8 cellular contexts compared by ENCODE assay signal in genomic region chr1:113809651-113810602, GRCh38. TPM values are rescaled to one million over a fixed set of nuclear protein-coding genes. Genes with fewer than 3 reads are reported as not detected.
A peak's percentile ranks its signal among the peaks of the same experiment; 100 is the strongest.
DNase-seq lines count a peak whose midpoint lies in the region; ATAC-seq and TF ChIP-seq lines count a peak whose summit lies in the region.

No MANE protein-coding gene starts in this region.

- H3K4me1 Mint-ChIP-seq in Caco-2 (ENCODE audit: low read depth, unreplicated experiment) (no peaks in the 10 kb centered on the region), chondrocyte (ENCODE audit: low read depth) (peaks cover 39% of the 10 kb centered on the region), nephron progenitor cell (peaks cover 30% of the 10 kb centered on the region)

- intact Hi-C loops in Caco-2 (cut with micrococcal nuclease; ENCODE audit: unreplicated experiment): no loop called here

- H3K36me3 ChIP-seq in Caco-2 (ENCODE audit: control insufficient read depth, insufficient read depth, low read length): no peaks in the 10 kb centered on the region

- peaks cover 13% of the 10 kb centered on the region for H3K4me1 ChIP-seq in Caco-2

- ATAC-seq in GM21423 (IDR thresholded peaks at IDR 0.05; ENCODE audit: unreplicated experiment): no peak

- peak overlapping the region; percentile 82 for H3K4me3 ChIP-seq in Caco-2 (ENCODE audit: low read depth, low read length)
- peak overlapping the region; percentile 97 for H3K4me3 ChIP-seq in LNCaP clone FGC (ENCODE audit: low read depth, low read length)

- H3K4me3 Mint-ChIP-seq in Caco-2 (ENCODE audit: unreplicated experiment) (peak overlapping the region; percentile 77), chondrocyte (ENCODE audit: unreplicated experiment) (peak overlapping the region; percentile 93), nephron progenitor cell (peak overlapping the region; percentile 97)

- peak; percentile 15 to 55 for DNase-seq in Caco-2
- DNase-seq in LNCaP clone FGC (ENCODE audit: low read depth): no peak
- no peak for DNase-seq in chondrocyte (ENCODE audit: low spot score)
- no peak for DNase-seq in nephron progenitor cell
- no peak for DNase-seq in caudate nucleus (lab: John Stamatoyannopoulos, UW)
- no peak for DNase-seq in RWPE1 (ENCODE audit: low spot score)
- DNase-seq in DMS79 treated with DMSO at 0.1 percent for 48 hours (lab: John Stamatoyannopoulos, UW): no peak

- POLR2A ChIA-PET in Caco-2 (lab: Charles Lee): interaction anchor here (0.6 kb wide), 1 partner anchor 51 kb away, joined by 7 read pairs; the partner anchor contains the start of gene PHTF1
- POLR2A ChIA-PET in RWPE1 (lab: Yijun Ruan, JAX; ENCODE audit: low non-redundant PET): no interaction called here

- CTCF ChIA-PET in Caco-2 (lab: Charles Lee) (no interaction called here), RWPE1 (lab: Yijun Ruan, JAX) (no interaction called here)

- TF ChIP-seq CTCF in Caco-2 (IDR thresholded peaks at IDR 0.05; ENCODE audit: insufficient read depth in 1 of 2, low read depth in 1 of 2, low read length in 1 of 2, severe bottlenecking in 1 of 2, unreplicated experiment in 1 of 2) (no peak), LNCaP clone FGC (IDR thresholded peaks at IDR 0.05; ENCODE audit: control insufficient read depth, extremely low read depth, insufficient read depth) (no peak), chondrocyte (IDR thresholded peaks at IDR 0.05) (no peak), nephron progenitor cell (IDR thresholded peaks at IDR 0.05) (no peak), RWPE1 (conservative IDR thresholded peaks at IDR 0.05; ENCODE audit: low read depth) (no peak)

- no peaks in the 10 kb centered on the region for H3K27me3 ChIP-seq in Caco-2 (replicated peaks; ENCODE audit: control insufficient read depth, insufficient read depth, low read length)

- no peak overlapping the region for H3K27ac ChIP-seq in caudate nucleus (ENCODE audit: low read depth, low read length)
- no peak overlapping the region for H3K27ac ChIP-seq in RWPE1

- no peaks in the 10 kb centered on the region for H3K9me3 ChIP-seq in Caco-2

- H3K36me3 Mint-ChIP-seq in Caco-2 (ENCODE audit: insufficient read depth, unreplicated experiment): no peaks in the 10 kb centered on the region
- no peaks in the 10 kb centered on the region for H3K36me3 Mint-ChIP-seq in chondrocyte (ENCODE audit: low read depth)
- peaks cover 38% of the 10 kb centered on the region for H3K36me3 Mint-ChIP-seq in nephron progenitor cell (ENCODE audit: low read depth)

- H3K27me3 Mint-ChIP-seq in Caco-2 (ENCODE audit: insufficient read depth, unreplicated experiment) (no peaks in the 10 kb centered on the region), chondrocyte (ENCODE audit: low read depth) (no peaks in the 10 kb centered on the region), nephron progenitor cell (ENCODE audit: low read depth, poor library complexity) (peaks cover 3% of the 10 kb centered on the region)

- H3K27ac Mint-ChIP-seq in Caco-2 (ENCODE audit: unreplicated experiment) (no peak overlapping the region), chondrocyte (ENCODE audit: unreplicated experiment) (peak overlapping the region; percentile 88), nephron progenitor cell (no peak overlapping the region)

- no TSS peak for BruUV-seq in Caco-2 (replicated peaks; lab: Mats Ljungman, UMichigan)

- H3K9me3 Mint-ChIP-seq in Caco-2 (ENCODE audit: unreplicated experiment) (no peaks in the 10 kb centered on the region), chondrocyte (ENCODE audit: low read depth) (no peaks in the 10 kb centered on the region), nephron progenitor cell (peaks cover 13% of the 10 kb centered on the region)

RNA-seq across cellular contexts. Expression of gene RSBN1, which starts 2.3 kb away (rescaled TPM):
- 7.3 and 11.5 TPM in 2 replicates for total RNA-seq in Caco-2 (2022)
- total RNA-seq in chondrocyte: 10.9 to 12.5 TPM (median 11.8 TPM) in 3 replicates

RNA-seq across cellular contexts. Expression of gene PHTF1, which starts 50.6 kb away (rescaled TPM):
- total RNA-seq in Caco-2 (2022) (10.4 and 12.7 TPM in 2 replicates), chondrocyte (23.9 to 40.5 TPM (median 26.5 TPM) in 3 replicates)

Comparison
In these comparisons a context has a peak if more than half of its experiments do, and no peak if none do; other contexts are left out.
1. DNase-seq: peak in Caco-2 (2 of 2); none in LNCaP clone FGC (single experiment), chondrocyte (single experiment), nephron progenitor cell (single experiment), caudate nucleus (0 of 61), RWPE1 (single experiment) and DMS79 treated with DMSO at 0.1 percent for 48 hours (single experiment).
2. Peak in every context shown above with its lines, with median percentiles within 50 percentile points of each other: H3K4me3 Mint-ChIP-seq.